Comparison of ENCODE assay signal across 13 cellular contexts in the genomic region with DNA sequence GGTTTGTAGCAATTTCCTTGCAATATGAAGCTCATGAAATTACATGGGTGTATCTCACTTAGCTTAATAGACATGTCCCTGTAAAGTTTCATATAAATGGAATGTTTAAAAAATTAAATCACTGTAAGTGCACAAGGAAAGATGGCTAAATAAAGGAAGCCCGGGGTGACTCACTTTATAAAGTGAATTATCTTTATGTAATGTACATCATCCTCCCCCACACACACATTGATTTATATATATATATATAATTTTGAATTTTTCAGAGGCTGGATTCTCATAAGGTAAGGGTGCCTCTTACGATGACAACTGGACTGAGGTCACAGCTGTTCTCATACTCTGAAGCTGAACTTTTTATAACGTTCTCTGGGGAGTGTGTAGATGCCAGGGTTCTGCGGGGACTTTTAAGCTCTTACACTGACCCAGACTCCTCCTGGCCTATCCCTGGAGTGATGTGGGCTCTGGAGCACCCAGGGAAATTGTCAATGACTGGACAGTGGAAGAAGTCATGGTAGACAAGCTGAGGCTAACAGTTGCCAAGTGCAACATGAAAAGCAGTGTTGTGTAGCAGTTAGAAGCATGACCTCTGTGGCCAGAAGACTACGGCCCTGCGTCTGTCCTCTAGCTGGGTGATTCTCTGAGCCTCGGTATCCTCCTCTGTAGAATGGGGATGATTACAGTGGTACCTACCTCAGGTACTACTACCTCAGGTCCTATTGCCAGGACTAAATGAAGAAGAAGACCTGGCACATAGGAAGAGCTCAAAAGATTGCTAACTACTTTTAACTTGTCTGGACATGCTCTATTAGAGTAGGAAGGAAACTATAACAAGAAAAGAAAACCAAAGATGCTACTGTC.
DNase-seq lines count a peak whose midpoint lies in the region; ATAC-seq and TF ChIP-seq lines count a peak whose summit lies in the region.
"Had no signal": no experiment of that assay in that cellular context is flagged by ENCODE, and none has a peak within 500 bp of the region (broad histone marks: within the 10 kb centered on the region; RNA-seq: fewer than 3 reads in every experiment).

No MANE protein-coding gene starts in this region.

- H3K4me1 ChIP-seq in adrenal gland (replicated peaks in 1 of 2) (peaks cover 30 to 54% of the 10 kb centered on the region in 2 donors), foreskin keratinocyte (peaks cover 29% of the 10 kb centered on the region), psoas muscle (peaks cover 9% of the 10 kb centered on the region)
- H3K4me1 ChIP-seq: HAP-1 had no signal

- H3K4me3 ChIP-seq in adrenal gland (no peak overlapping the region), psoas muscle (no peak overlapping the region)
- H3K4me3 ChIP-seq: HAP-1, pancreas had no signal

- no peak for TF ChIP-seq CTCF in adrenal gland (IDR thresholded peaks at IDR 0.05)
- no peak for TF ChIP-seq CTCF in foreskin keratinocyte (conservative IDR thresholded peaks at IDR 0.05)
- no peak for TF ChIP-seq CTCF in psoas muscle (IDR thresholded peaks at IDR 0.05)

- peak; percentile 44 for ATAC-seq in foreskin keratinocyte
- ATAC-seq in psoas muscle, result peak in 2 of 4 donors; percentile 33 to 47
- ATAC-seq in HG03565 (IDR thresholded peaks at IDR 0.05; ENCODE audit: unreplicated experiment), result no peak

- peak; percentile 87 for DNase-seq in EH (ENCODE audit: low read depth)
- DNase-seq in adrenal gland, result peak in 1 of 7 donors; percentile 16
- peak in 1 of 2 donors; percentile 67 for DNase-seq in foreskin keratinocyte
- no peak for DNase-seq in psoas muscle
- no peak for DNase-seq in activated effector memory CD4-positive, alpha-beta T cell treated with anti-CD3 and anti-CD28 coated beads, Interleukin-2, amount 50 U/mL, for 16 hours
- DNase-seq in NCI-H187 treated with DMSO at 0.1 percent for 48 hours (lab: John Stamatoyannopoulos, UW), result no peak
- no peak for DNase-seq in DMS53 treated with DMSO at 0.1 percent for 48 hours (lab: John Stamatoyannopoulos, UW; ENCODE audit: unreplicated experiment)
- DNase-seq: activated CD4-positive, alpha-beta T cell treated with anti-CD3 and anti-CD28 coated beads for 36 hours; Kasumi-1 had no signal

- TF ChIP-seq POLR2A in adrenal gland (IDR thresholded peaks at IDR 0.05), result no peak

- intact Hi-C loops in adrenal gland (cut with DNase I) (no loop called here), psoas muscle (cut with DNase I) (no loop called here)

- H3K27me3 ChIP-seq in adrenal gland, result no peaks in the 10 kb centered on the region
- no peaks in the 10 kb centered on the region for H3K27me3 ChIP-seq in foreskin keratinocyte
- no peaks in the 10 kb centered on the region for H3K27me3 ChIP-seq in psoas muscle (ENCODE audit: insufficient read depth in 3 of 3, low read length in 2 of 3)
- H3K27me3 ChIP-seq: BE2C, pancreas had no signal

- H3K9me3 ChIP-seq in adrenal gland (replicated peaks in 1 of 3) (no peaks in the 10 kb centered on the region), psoas muscle (no peaks in the 10 kb centered on the region)
- H3K9me3 ChIP-seq: BE2C, HAP-1, pancreas had no signal

- H3K36me3 ChIP-seq in adrenal gland (replicated peaks in 1 of 2) (no peaks in the 10 kb centered on the region), psoas muscle (ENCODE audit: insufficient read depth in 1 of 2, low read depth in 1 of 2) (no peaks in the 10 kb centered on the region)
- H3K36me3 ChIP-seq: BE2C, HAP-1, pancreas had no signal

- H3K27ac ChIP-seq in adrenal gland, result peak overlapping the region; percentile 34 to 94 (median 86)
- H3K27ac ChIP-seq in foreskin keratinocyte, result peak overlapping the region; percentile 71
- H3K27ac ChIP-seq in psoas muscle, result peak overlapping the region; percentile 32

- 50 to 63% (median 57%) methylated on average over 7 of the region's 7 CpGs for WGBS in adrenal gland, 4 donors
- 44 to 50% (median 48%) methylated on average over 7 of the region's 7 CpGs for WGBS in psoas muscle, 3 donors

Comparison
In these comparisons a context has a peak if more than half of its experiments do, and no peak if none do; other contexts are left out.
1. H3K27ac ChIP-seq: peak in every context shown above with its lines; median percentile 86 in adrenal gland; 71 in foreskin keratinocyte; 32 in psoas muscle.